Comparison of ENCODE assay signal across 2 cellular contexts in genomic region chr3:57194641-57195040, GRCh38.
TF ChIP-seq lines count a peak whose summit lies in the region.

No MANE protein-coding gene starts in this region.

TF ChIP-seq in GM12891, 5 proteins besides CTCF, POLR2A, EP300 and RAD21:
- no peak for TF ChIP-seq TAF1 (IDR thresholded peaks at IDR 0.05; ENCODE audit: low read depth, low read length)
- no peak for TF ChIP-seq PAX5 (IDR thresholded peaks at IDR 0.05; ENCODE audit: insufficient read depth, low read length, severe bottlenecking)
- TF ChIP-seq POLR2AphosphoS5 (IDR thresholded peaks at IDR 0.05; ENCODE audit: low read depth, low read length), result no peak
- TF ChIP-seq POU2F2 (IDR thresholded peaks at IDR 0.05; ENCODE audit: low read depth, low read length), result no peak
- no peak for TF ChIP-seq SPI1 (IDR thresholded peaks at IDR 0.05; ENCODE audit: low read depth, low read length)

TF ChIP-seq in H1, 55 proteins besides CTCF, POLR2A, EP300 and RAD21:
- TF ChIP-seq KDM1A (IDR thresholded peaks at IDR 0.05; ENCODE audit: borderline replicate concordance, low read length) (no peak), FOSL1 (IDR thresholded peaks at IDR 0.05; ENCODE audit: insufficient read depth, low read depth, low read length) (no peak), TAF7 (optimal IDR thresholded peaks at IDR 0.05; ENCODE audit: borderline replicate concordance, low read depth, low read length) (no peak), PHF8 (conservative IDR thresholded peaks at IDR 0.05; ENCODE audit: low read depth, low read length) (no peak)
TF ChIP-seq in H1: peak in this region for 0.
